Comparison of ENCODE assay signal across 7 cellular contexts in the genomic region with DNA sequence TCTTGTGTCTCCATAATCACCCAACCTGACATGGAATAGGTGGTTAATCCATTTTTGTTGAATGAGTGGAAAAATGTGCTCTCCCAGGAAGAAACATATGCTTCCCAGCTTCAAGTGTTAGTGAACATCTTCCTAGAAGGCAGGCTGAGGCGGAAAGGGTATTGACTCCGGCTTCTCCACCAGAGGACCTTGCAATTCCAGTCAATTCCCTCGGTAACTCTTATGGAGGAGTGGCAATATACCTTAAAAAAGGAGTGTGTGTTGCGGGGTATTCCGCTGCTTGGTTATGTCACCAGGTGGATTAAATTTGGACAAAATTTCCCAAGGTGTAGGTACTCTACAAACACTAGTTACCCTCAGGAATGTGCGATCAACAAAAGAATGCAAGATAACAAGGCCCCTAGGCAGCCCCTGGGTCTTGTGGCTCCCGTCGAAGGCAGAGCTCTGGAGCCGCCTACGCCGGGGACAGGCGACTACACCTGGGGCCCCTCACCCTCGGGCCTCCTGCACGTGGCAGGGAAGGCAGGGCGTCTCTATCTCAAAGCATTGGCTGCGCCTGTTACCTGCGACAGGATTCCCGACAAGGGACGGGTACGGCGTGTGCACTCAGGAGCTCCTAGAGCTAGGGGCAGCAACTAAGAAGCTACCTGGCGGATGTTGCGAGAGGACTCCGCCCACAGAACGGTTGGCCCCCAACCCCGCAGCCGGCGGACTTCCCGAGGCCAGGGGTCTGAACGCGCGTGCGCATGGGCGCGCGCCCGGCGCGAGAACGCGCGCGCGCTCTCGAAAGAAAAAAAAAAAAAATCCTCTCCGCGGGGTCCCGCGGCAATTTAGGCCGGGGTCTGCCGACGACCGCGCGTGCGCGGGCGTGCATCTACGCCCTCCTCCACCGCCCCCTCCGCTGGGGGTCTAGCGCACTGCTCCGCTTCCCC. TPM values are rescaled to one million over a fixed set of nuclear protein-coding genes. Genes with fewer than 3 reads are reported as not detected.
DNase-seq lines count a peak whose midpoint lies in the region; ATAC-seq, FAIRE-seq and TF ChIP-seq lines count a peak whose summit lies in the region.

Gene WDR87, minus strand, starts transcription at position 659 of the 932 bp plus-strand sequence. CDS start 8,355 bp downstream, outside the sequence.

- peaks cover 15% of the 10 kb centered on the region for H3K4me1 Mint-ChIP-seq in activated T-helper 17 cell treated with anti-CD3 and anti-CD28 coated beads, Interleukin-2, amount 50 U/mL, for 72 hours

- H3K4me1 ChIP-seq in OCI-LY3 (ENCODE audit: low read length) (peaks cover 18% of the 10 kb centered on the region), gastroesophageal sphincter (peaks cover 0 to 20% (median 6%) of the 10 kb centered on the region in 3 donors), pancreas (peaks cover 0 to 3% (median 0%) of the 10 kb centered on the region in 3 donors)

- TF ChIP-seq CTCF in OCI-LY3 (IDR thresholded peaks at IDR 0.05; ENCODE audit: low read depth, low read length), result no peak
- TF ChIP-seq CTCF in gastroesophageal sphincter (IDR thresholded peaks at IDR 0.05), result no peak
- TF ChIP-seq CTCF in pancreas (IDR thresholded peaks at IDR 0.05), result no peak

- H3K36me3 ChIP-seq in OCI-LY3 (replicated peaks; ENCODE audit: low read depth, low read length), result no peaks in the 10 kb centered on the region
- no peaks in the 10 kb centered on the region for H3K36me3 ChIP-seq in gastroesophageal sphincter
- no peaks in the 10 kb centered on the region for H3K36me3 ChIP-seq in pancreas

- H2AFZ ChIP-seq in OCI-LY3 (ENCODE audit: low read depth, low read length), result peak within 1 kb of the TSS; percentile 86

- 0 out of 2 replicates have a peak, but pooled peaks cover 3% of the 10 kb centered on the region for H4K20me1 ChIP-seq in OCI-LY3 (ENCODE audit: insufficient read depth, low read length)

- FAIRE-seq in GM18507 (lab: Jason Lieb, UNC) (peak; percentile 33), pancreas (lab: Jason Lieb, UNC) (no peak)

- peak within 1 kb of the TSS; percentile 71 for H3K27ac ChIP-seq in OCI-LY3 (ENCODE audit: low read length)
- H3K27ac ChIP-seq in gastroesophageal sphincter, result peak within 1 kb of the TSS in 3 of 4 donors; percentile 65 to 84 (median 81)
- peak within 1 kb of the TSS in 3 of 4 donors; percentile 62 to 75 (median 66) for H3K27ac ChIP-seq in pancreas

- peak within 1 kb of the TSS; percentile 78 for H3K9ac ChIP-seq in OCI-LY3 (ENCODE audit: low read length)

- peak within 1 kb of the TSS; percentile 68 for H3K27ac Mint-ChIP-seq in activated T-helper 17 cell treated with anti-CD3 and anti-CD28 coated beads, Interleukin-2, amount 50 U/mL, for 72 hours

- TF ChIP-seq POLR2A in gastroesophageal sphincter (IDR thresholded peaks at IDR 0.05), result no peak

- peaks cover 28% of the 10 kb centered on the region for H3K79me2 ChIP-seq in OCI-LY3 (ENCODE audit: low read length)

- TF ChIP-seq EP300 in gastroesophageal sphincter (IDR thresholded peaks at IDR 0.05), result no peak

- intact Hi-C loops in pancreas (cut with DNase I), result loop anchor here in 2 of 3 donors (5.0 to 10.0 kb wide), 2 partner anchors 189 to 191 kb away; no protein-coding TSS in a partner anchor

- no peaks in the 10 kb centered on the region for H3K9me3 ChIP-seq in OCI-LY3 (ENCODE audit: insufficient read depth, low read length)
- H3K9me3 ChIP-seq in gastroesophageal sphincter, result no peaks in the 10 kb centered on the region
- no peaks in the 10 kb centered on the region for H3K9me3 ChIP-seq in pancreas

- no peaks in the 10 kb centered on the region for H3K9me3 Mint-ChIP-seq in activated T-helper 17 cell treated with anti-CD3 and anti-CD28 coated beads, Interleukin-2, amount 50 U/mL, for 72 hours

- H3K27me3 ChIP-seq in OCI-LY3 (ENCODE audit: low read depth, low read length) (no peaks in the 10 kb centered on the region), gastroesophageal sphincter (no peaks in the 10 kb centered on the region), pancreas (no peaks in the 10 kb centered on the region)

- ATAC-seq in HG03280 (IDR thresholded peaks at IDR 0.05; ENCODE audit: unreplicated experiment) (peak; percentile 8), gastroesophageal sphincter (no peak), pancreas (peak; percentile 42 to 59 (median 54))
- peak; percentile 12 for ATAC-seq in activated T-helper 17 cell treated with anti-CD3 and anti-CD28 coated beads, Interleukin-2, amount 50 U/mL, for 72 hours (replicated peaks)

- 16 to 43% methylated on average over 8 to 28 of the region's 63 CpGs for WGBS in gastroesophageal sphincter (ENCODE audit: low coverage in 1 of 2), 2 donors
- 8 to 10% methylated on average over 49 to 63 of the region's 63 CpGs for WGBS in pancreas, 2 donors

- H3K27me3 Mint-ChIP-seq in activated T-helper 17 cell treated with anti-CD3 and anti-CD28 coated beads, Interleukin-2, amount 50 U/mL, for 72 hours, result no peaks in the 10 kb centered on the region

- no peaks in the 10 kb centered on the region for H3K36me3 Mint-ChIP-seq in activated T-helper 17 cell treated with anti-CD3 and anti-CD28 coated beads, Interleukin-2, amount 50 U/mL, for 72 hours (ENCODE audit: low read depth)

- H3K4me3 ChIP-seq in OCI-LY3 (ENCODE audit: low read length) (peak within 1 kb of the TSS; percentile 80), gastroesophageal sphincter (peak within 1 kb of the TSS; percentile 83 to 99), pancreas (peak within 1 kb of the TSS; percentile 88 to 99 (median 98))

- peak within 1 kb of the TSS; percentile 88 for H3K4me2 ChIP-seq in OCI-LY3 (ENCODE audit: low read length)

- no peak for DNase-seq in GM18507 (ENCODE audit: extremely low spot score, insufficient read length, low read depth)
- peak; percentile 46 to 76 (median 66) for DNase-seq in pancreas
- no peak for DNase-seq in NCI-H446 (lab: John Stamatoyannopoulos, UW)

- H3K4me3 Mint-ChIP-seq in activated T-helper 17 cell treated with anti-CD3 and anti-CD28 coated beads, Interleukin-2, amount 50 U/mL, for 72 hours, result peak within 1 kb of the TSS; percentile 78

RNA-seq across cellular contexts. Expression of gene WDR87, which starts in this region (rescaled TPM):
- not detected for total RNA-seq in activated T-helper 17 cell treated with anti-CD3 and anti-CD28 coated beads, Interleukin-2, amount 50 U/mL, for 72 hours
- total RNA-seq in gastroesophageal sphincter, result not detected
- total RNA-seq in pancreas, result not detected
- polyA plus RNA-seq in pancreas, result under 1 TPM; 0.02 to 0.04 TPM

Comparison
In these comparisons a context has a peak if more than half of its experiments do, and no peak if none do; other contexts are left out.
1. Peak in ATAC-seq in activated T-helper 17 cell treated with anti-CD3 and anti-CD28 coated beads, Interleukin-2, amount 50 U/mL, for 72 hours; RNA of the gene not detected or under 1 TPM.
2. Peak in DNase-seq, ATAC-seq, H3K4me3 ChIP-seq and H3K27ac ChIP-seq in pancreas; RNA of the gene not detected or under 1 TPM.